In genomic region chr17:39928868-39929651, GRCh38 we compare ENCODE assay signal across 8 cellular contexts. TPM values are rescaled to one million over a fixed set of nuclear protein-coding genes. Genes with fewer than 3 reads are reported as not detected.
A peak's percentile ranks its signal among the peaks of the same experiment; 100 is the strongest.
DNase-seq lines count a peak whose midpoint lies in the region; ATAC-seq and TF ChIP-seq lines count a peak whose summit lies in the region.

No MANE protein-coding gene starts in this region.

- H3K27me3 ChIP-seq in BLaER1 (no peaks in the 10 kb centered on the region), liver (ENCODE audit: control insufficient read depth in 4 of 4, insufficient read depth in 4 of 4, low read length in 3 of 4) (no peaks in the 10 kb centered on the region)

- ATAC-seq in GM21526 (IDR thresholded peaks at IDR 0.05; ENCODE audit: low FRiP score, unreplicated experiment): no peak

- H4K20me1 ChIP-seq in BLaER1: peaks cover 29% of the 10 kb centered on the region

- H3K27ac ChIP-seq in BLaER1 (peak overlapping the region; percentile 85), angular gyrus (ENCODE audit: low read depth, low read length) (peak overlapping the region; percentile 81), liver (ENCODE audit: low read depth in 1 of 2, low read length in 2 of 2) (peak overlapping the region; percentile 95 to 98)

- peak overlapping the region; percentile 98 for H3K4me2 ChIP-seq in BLaER1

- TF ChIP-seq CTCF in liver (IDR thresholded peaks at IDR 0.05; ENCODE audit: low read depth, low read length, missing input control): no peak

- peak overlapping the region; percentile 92 for H3K9ac ChIP-seq in BLaER1
- peak overlapping the region in 1 of 2 donors; percentile 32 for H3K9ac ChIP-seq in liver (ENCODE audit: low read depth in 1 of 2, low read length in 2 of 2)

- DNase-seq in KBM-7 (peak; percentile 24), NCI-H524 treated with DMSO at 0.1 percent for 48 hours (lab: John Stamatoyannopoulos, UW) (no peak), epidermal melanocyte (ENCODE audit: insufficient read length, low spot score) (no peak), G401 (ENCODE audit: low spot score) (no peak)

- H3K4me3 ChIP-seq in BLaER1: peak overlapping the region; percentile 88
- H3K4me3 ChIP-seq in liver (ENCODE audit: low read depth in 1 of 3, low read length in 3 of 3): peak overlapping the region in 1 of 3 donors; percentile 1

- peaks cover 81% of the 10 kb centered on the region for H3K4me1 ChIP-seq in BLaER1
- peaks cover 13 to 47% (median 28%) of the 10 kb centered on the region in 4 donors for H3K4me1 ChIP-seq in liver (ENCODE audit: control insufficient read depth in 4 of 4, insufficient read depth in 4 of 4, low read length in 3 of 4)

- H3K36me3 ChIP-seq in BLaER1 (peaks cover 8% of the 10 kb centered on the region), liver (ENCODE audit: control insufficient read depth in 4 of 4, insufficient read depth in 3 of 4, low read depth in 1 of 4, low read length in 3 of 4) (no peaks in the 10 kb centered on the region)

- in situ Hi-C loops in KBM-7 (cut with MboI; ENCODE audit: low pct_unique_long_range_greater_than_20kb, low sequenced_read_pairs): no loop called here
- in situ Hi-C loops in G401 (cut with HindIII; ENCODE audit: low sequenced_read_pairs): no loop called here

- 56% methylated on average over 8 of the region's 8 CpGs for WGBS in liver

- no peaks in the 10 kb centered on the region; the same call in 1 of the 2 replicates for H3K9me3 ChIP-seq in BLaER1
- no peaks in the 10 kb centered on the region for H3K9me3 ChIP-seq in liver (ENCODE audit: control insufficient read depth in 4 of 4, low read length in 3 of 4)

- TF ChIP-seq RAD21 in liver (IDR thresholded peaks at IDR 0.05): no peak

TF ChIP-seq in liver, 16 proteins besides CTCF, POLR2A, EP300 and RAD21:
- no peak for TF ChIP-seq REST (IDR thresholded peaks at IDR 0.05)
- peak in 1 of 2 donors; percentile 38 for TF ChIP-seq RXRA (IDR thresholded peaks at IDR 0.05)
- TF ChIP-seq FOXA2 (IDR thresholded peaks at IDR 0.05): no peak
- TF ChIP-seq GABPA (IDR thresholded peaks at IDR 0.05 in 1 of 2, conservative IDR thresholded peaks at IDR 0.05 in 1 of 2): no peak
- no peak for TF ChIP-seq EGR1 (IDR thresholded peaks at IDR 0.05; ENCODE audit: low read depth in 2 of 2)
- no peak for TF ChIP-seq ZBTB33 (IDR thresholded peaks at IDR 0.05)
- TF ChIP-seq HNF4G (IDR thresholded peaks at IDR 0.05): no peak
- TF ChIP-seq JUND (IDR thresholded peaks at IDR 0.05): peak; percentile 20 to 65

RNA-seq across cellular contexts. Expression of gene LRRC3C, which starts 1.5 kb away (rescaled TPM):
- total RNA-seq in liver: under 1 TPM in 1 of 2 donors, not detected in 1; 0.17 TPM
- polyA plus RNA-seq in liver: under 1 TPM; 0.08 to 0.24 TPM
- not detected in 2 replicates for total RNA-seq in G401 (2014; rRNA removed; shearing (Covaris generic))

RNA-seq across cellular contexts. Expression of gene ORMDL3, which starts 1.7 kb away (rescaled TPM):
- total RNA-seq in liver: 100 to 1,000 TPM; 138 to 141 TPM
- 100 to 1,000 TPM in 1 of 2 donors, 10 to 100 TPM in 1; 71.0 to 112 TPM for polyA plus RNA-seq in liver
- 37.8 and 40.4 TPM in 2 replicates for total RNA-seq in G401 (2014; rRNA removed; shearing (Covaris generic))

RNA-seq across cellular contexts. Expression of gene GSDMB, which starts 10.6 kb away (rescaled TPM):
- total RNA-seq in liver: 10 to 100 TPM; 10.3 to 35.1 TPM
- 1 to 10 TPM; 4.2 to 7.9 TPM for polyA plus RNA-seq in liver
- total RNA-seq in G401 (2014; rRNA removed; shearing (Covaris generic)): 0.24 and 1.9 TPM in 2 replicates

RNA-seq across cellular contexts. Expression of gene GSDMA, which starts 33.7 kb away (rescaled TPM):
- under 1 TPM; 0.08 to 0.23 TPM for total RNA-seq in liver
- under 1 TPM; 0.06 to 0.18 TPM for polyA plus RNA-seq in liver
- not detected in 2 replicates for total RNA-seq in G401 (2014; rRNA removed; shearing (Covaris generic))

RNA-seq across cellular contexts. Expression of gene PSMD3, which starts 51.5 kb away (rescaled TPM):
- total RNA-seq in liver: 10 to 100 TPM; 62.3 to 80.7 TPM
- polyA plus RNA-seq in liver: 10 to 100 TPM; 30.7 to 70.4 TPM
- 248 and 317 TPM in 2 replicates for total RNA-seq in G401 (2014; rRNA removed; shearing (Covaris generic))
